10 cellular contexts compared by ENCODE assay signal in genomic region chr12:124747426-124748161, GRCh38.
DNase-seq lines count a peak whose midpoint lies in the region; ATAC-seq, FAIRE-seq and TF ChIP-seq lines count a peak whose summit lies in the region.
"Had no signal": no experiment of that assay in that cellular context is flagged by ENCODE, and none has a peak within 500 bp of the region (broad histone marks: within the 10 kb centered on the region; RNA-seq: fewer than 3 reads in every experiment).

No MANE protein-coding gene starts in this region.

- H3K4me1 ChIP-seq in BLaER1 = peaks cover 65% of the 10 kb centered on the region
- peaks cover 33% of the 10 kb centered on the region for H3K4me1 ChIP-seq in astrocyte (ENCODE audit: insufficient read depth, low read length)
- peaks cover 0 to 56% (median 23%) of the 10 kb centered on the region in 4 donors for H3K4me1 ChIP-seq in right lobe of liver

- DNase-seq in astrocyte (ENCODE audit: low read depth) (peak; percentile 99), right lobe of liver (no peak), GDM1 (lab: John Stamatoyannopoulos, UW) (no peak), T-helper 1 cell (no peak), endothelial cell (ENCODE audit: low spot score) (no peak)
- DNase-seq: activated CD4-positive, alpha-beta T cell treated with anti-CD3 and anti-CD28 coated beads for 48 hours had no signal

- H3K27me3 ChIP-seq in BLaER1 = no peaks in the 10 kb centered on the region
- no peaks in the 10 kb centered on the region for H3K27me3 ChIP-seq in astrocyte (ENCODE audit: insufficient read depth, low read length)
- no peaks in the 10 kb centered on the region for H3K27me3 ChIP-seq in right lobe of liver

- H4K20me1 ChIP-seq in BLaER1 (no peaks in the 10 kb centered on the region), astrocyte (ENCODE audit: insufficient read depth, low read length) (no peaks in the 10 kb centered on the region)

- no peaks in the 10 kb centered on the region for H3K9me3 Mint-ChIP-seq in astrocyte (ENCODE audit: unreplicated experiment)
- H3K9me3 Mint-ChIP-seq in endothelial cell (ENCODE audit: unreplicated experiment) = no peaks in the 10 kb centered on the region

- no peak overlapping the region for H3K4me3 ChIP-seq in BLaER1
- H3K4me3 ChIP-seq in astrocyte (ENCODE audit: insufficient read depth, low read depth, low read length) = no peak overlapping the region
- H3K4me3 ChIP-seq in right lobe of liver = no peak overlapping the region
- H3K4me3 ChIP-seq: K562 had no signal

- H3K9me3 ChIP-seq in BLaER1 = no peaks in the 10 kb centered on the region
- no peaks in the 10 kb centered on the region for H3K9me3 ChIP-seq in astrocyte (ENCODE audit: insufficient read depth, low read depth, low read length)
- no peaks in the 10 kb centered on the region for H3K9me3 ChIP-seq in right lobe of liver

- peak; percentile 56 for ATAC-seq in HG03139 (IDR thresholded peaks at IDR 0.05; ENCODE audit: unreplicated experiment)
- peak; percentile 3 to 47 (median 30) for ATAC-seq in right lobe of liver
- ATAC-seq in GM19324 (IDR thresholded peaks at IDR 0.05; ENCODE audit: low FRiP score, unreplicated experiment) = no peak
- ATAC-seq: K562 had no signal

- H3K9ac ChIP-seq in BLaER1 (no peak overlapping the region), astrocyte (ENCODE audit: low read length) (peak overlapping the region; percentile 36)

- H3K79me2 ChIP-seq in astrocyte (ENCODE audit: insufficient read depth, low read length) = no peaks in the 10 kb centered on the region

- no peak overlapping the region for H2AFZ ChIP-seq in astrocyte (ENCODE audit: low read depth, low read length)

- no peak for TF ChIP-seq CTCF in astrocyte (IDR thresholded peaks at IDR 0.05; ENCODE audit: insufficient read depth, low read depth, low read length)
- TF ChIP-seq CTCF in right lobe of liver (IDR thresholded peaks at IDR 0.05) = no peak
- TF ChIP-seq CTCF in endothelial cell (IDR thresholded peaks at IDR 0.05; ENCODE audit: unreplicated experiment) = no peak

- peak; percentile 29 for FAIRE-seq in astrocyte (lab: Jason Lieb, UNC)
- FAIRE-seq: K562 had no signal

- no peak overlapping the region for H3K27ac ChIP-seq in BLaER1
- peak overlapping the region; percentile 59 for H3K27ac ChIP-seq in astrocyte (ENCODE audit: low read depth, low read length)
- peak overlapping the region; percentile 54 to 88 (median 70) for H3K27ac ChIP-seq in right lobe of liver

- 71% methylated on average over 14 of the region's 15 CpGs for WGBS in right lobe of liver (ENCODE audit: insufficient coverage, low coverage, low lambda C conversion rate, missing lambda C conversion rate)

- H3K27me3 Mint-ChIP-seq in astrocyte (ENCODE audit: low read depth, unreplicated experiment) (peaks cover 4% of the 10 kb centered on the region), endothelial cell (ENCODE audit: unreplicated experiment) (peaks cover 6% of the 10 kb centered on the region)

- no peak for TF ChIP-seq POLR2A in right lobe of liver (IDR thresholded peaks at IDR 0.05)

- H3K36me3 ChIP-seq in BLaER1 = no peaks in the 10 kb centered on the region
- no peaks in the 10 kb centered on the region for H3K36me3 ChIP-seq in astrocyte (ENCODE audit: insufficient read depth, low read length)
- H3K36me3 ChIP-seq in right lobe of liver = no peaks in the 10 kb centered on the region

- H3K4me2 ChIP-seq in BLaER1 (peak overlapping the region; percentile 66), astrocyte (ENCODE audit: low read length) (peak overlapping the region; percentile 68)

- intact Hi-C loops in right lobe of liver (cut with DNase I) = no loop called here

- H3K4me3 Mint-ChIP-seq in astrocyte (ENCODE audit: unreplicated experiment) = peak overlapping the region; percentile 28
- H3K4me3 Mint-ChIP-seq in endothelial cell (ENCODE audit: unreplicated experiment) = no peak overlapping the region

- H3K4me1 Mint-ChIP-seq in astrocyte (ENCODE audit: low read depth, unreplicated experiment) (peaks cover 27% of the 10 kb centered on the region), endothelial cell (ENCODE audit: unreplicated experiment) (peaks cover 14% of the 10 kb centered on the region)

- no peaks in the 10 kb centered on the region for H3K36me3 Mint-ChIP-seq in astrocyte (ENCODE audit: low read depth, unreplicated experiment)
- peaks cover 4% of the 10 kb centered on the region for H3K36me3 Mint-ChIP-seq in endothelial cell (ENCODE audit: low read depth, unreplicated experiment)

- H3K27ac Mint-ChIP-seq in astrocyte (ENCODE audit: unreplicated experiment) (no peak overlapping the region), endothelial cell (ENCODE audit: unreplicated experiment) (no peak overlapping the region)
